Comparison of ENCODE assay signal across 8 cellular contexts in genomic region chr1:92298573-92299476, GRCh38. TPM values are rescaled to one million over a fixed set of nuclear protein-coding genes. Genes with fewer than 3 reads are reported as not detected.
DNase-seq lines count a peak whose midpoint lies in the region; ATAC-seq lines count a peak whose summit lies in the region.

Gene GLMN (minus strand): TSS chr1:92298987. CDS start chr1:92297999, 988 bp downstream.
Gene RPAP2 (plus strand): TSS chr1:92299059. CDS start chr1:92299074, 15 bp downstream.

- no peaks in the 10 kb centered on the region for H3K9me3 ChIP-seq in esophagus (ENCODE audit: control insufficient read depth in 2 of 2, insufficient read depth in 1 of 2, low read depth in 1 of 2, low read length in 1 of 2)

- H3K27me3 ChIP-seq in esophagus (ENCODE audit: control insufficient read depth in 1 of 2, insufficient read depth in 2 of 2, low read length in 2 of 2), result no peaks in the 10 kb centered on the region

- peaks cover 49% of the 10 kb centered on the region for H3K4me1 Mint-ChIP-seq in activated T-cell treated with anti-CD3 and anti-CD28 coated beads, Interleukin-2, amount 50 U/mL, for 24 hours (ENCODE audit: low read depth)

- WGBS in esophagus, 2 donors, result 0 to 1% methylated on average over 72 to 76 of the region's 76 CpGs

- ATAC-seq in GM21526 (IDR thresholded peaks at IDR 0.05; ENCODE audit: low FRiP score, unreplicated experiment), result peak; percentile 98

- H3K9me3 Mint-ChIP-seq in activated T-cell treated with anti-CD3 and anti-CD28 coated beads, Interleukin-2, amount 50 U/mL, for 24 hours, result no peaks in the 10 kb centered on the region

- H3K27ac ChIP-seq in esophagus (ENCODE audit: low read depth in 2 of 2, low read length in 1 of 2), result peak within 1 kb of the TSS; percentile 97 to 99

- peaks cover 0 to 4% of the 10 kb centered on the region in 2 donors for H3K36me3 ChIP-seq in esophagus (ENCODE audit: control insufficient read depth in 2 of 2, insufficient read depth in 2 of 2, low read length in 1 of 2)

- H3K27me3 Mint-ChIP-seq in activated T-cell treated with anti-CD3 and anti-CD28 coated beads, Interleukin-2, amount 50 U/mL, for 24 hours, result no peaks in the 10 kb centered on the region

- peak; percentile 76 for DNase-seq in DMS153 treated with DMSO at 0.1 percent for 48 hours (lab: John Stamatoyannopoulos, UW; ENCODE audit: unreplicated experiment)
- peak; percentile 76 for DNase-seq in HuH-7 (ENCODE audit: low spot score)
- peak; percentile 94 for DNase-seq in OCI-M1 (lab: John Stamatoyannopoulos, UW)
- DNase-seq in activated T-cell treated with anti-CD3 and anti-CD28 coated beads, Interleukin-2, amount 50 U/mL, for 24 hours, result peak; percentile 88
- DNase-seq in myocyte (ENCODE audit: low read depth), result peak; percentile 90
- DNase-seq in stimulated activated CD8-positive, alpha-beta memory T cell treated with anti-CD3 and anti-CD28 coated beads, Interleukin-7, amount 100 ng/mL, for 4 hours (ENCODE audit: low read depth in 2 of 2), result peak; percentile 35 to 70

- H3K4me3 ChIP-seq in esophagus (ENCODE audit: low read depth in 1 of 2, low read length in 2 of 2), result peak within 1 kb of the TSS; percentile 97 to 100

- H3K4me1 ChIP-seq in esophagus (ENCODE audit: control insufficient read depth in 2 of 2, insufficient read depth in 2 of 2, low read length in 1 of 2), result no peaks in the 10 kb centered on the region

- peak within 1 kb of the TSS; percentile 97 for H3K27ac Mint-ChIP-seq in activated T-cell treated with anti-CD3 and anti-CD28 coated beads, Interleukin-2, amount 50 U/mL, for 24 hours

- H3K36me3 Mint-ChIP-seq in activated T-cell treated with anti-CD3 and anti-CD28 coated beads, Interleukin-2, amount 50 U/mL, for 24 hours (ENCODE audit: low read depth), result peaks cover 76% of the 10 kb centered on the region

- peak within 1 kb of the TSS; percentile 99 for H3K4me3 Mint-ChIP-seq in activated T-cell treated with anti-CD3 and anti-CD28 coated beads, Interleukin-2, amount 50 U/mL, for 24 hours

RNA-seq across cellular contexts. Expression of gene GLMN, which starts in this region (rescaled TPM):
- polyA plus RNA-seq in esophagus, result 10 to 100 TPM in 1 of 2 donors, 1 to 10 TPM in 1; 7.5 to 22.1 TPM
- 13.0 and 14.5 TPM in 2 replicates for total RNA-seq in myocyte
- polyA plus RNA-seq in myocyte (2012), result 4.3 TPM

RNA-seq across cellular contexts. Expression of gene RPAP2, which starts in this region (rescaled TPM):
- polyA plus RNA-seq in esophagus, result 1 to 10 TPM; 3.3 to 8.2 TPM
- 15.2 and 16.4 TPM in 2 replicates for total RNA-seq in myocyte
- 6.2 TPM for polyA plus RNA-seq in myocyte (2012)

Comparison
In these comparisons a context has a peak if more than half of its experiments do, and no peak if none do; other contexts are left out.
1. Peak in every context shown above with its lines: DNase-seq, ATAC-seq, H3K4me3 ChIP-seq and H3K27ac ChIP-seq.